In genomic region chr7:42843209-42843800, GRCh38 we compare ENCODE assay signal across 8 cellular contexts.
DNase-seq lines count a peak whose midpoint lies in the region; ATAC-seq and TF ChIP-seq lines count a peak whose summit lies in the region.

No MANE protein-coding gene starts in this region.

- peak in 4 of 6 experiments; percentile 22 to 48 (median 34) for TF ChIP-seq CTCF in Peyer's patch (IDR thresholded peaks at IDR 0.05)
- peak in 1 of 3 donors; percentile 11 for TF ChIP-seq CTCF in omental fat pad (IDR thresholded peaks at IDR 0.05)

- H3K4me1 Mint-ChIP-seq in activated CD4-positive, alpha-beta T cell treated with anti-CD3 and anti-CD28 coated beads, Interleukin-2, amount 10 ng/mL, durations not matched to agents 7 days and 5 days, result no peaks in the 10 kb centered on the region

- H3K27me3 Mint-ChIP-seq in activated CD4-positive, alpha-beta T cell treated with anti-CD3 and anti-CD28 coated beads, Interleukin-2, amount 10 ng/mL, durations not matched to agents 7 days and 5 days, result peaks cover 35% of the 10 kb centered on the region

- CTCF ChIA-PET in activated CD4-positive, alpha-beta T cell treated with anti-CD3 and anti-CD28 coated beads, Interleukin-2, amount 10 ng/mL, durations not matched to agents 7 days and 5 days (lab: Charles Lee), result no interaction called here

- no peaks in the 10 kb centered on the region for H3K9me3 Mint-ChIP-seq in activated CD4-positive, alpha-beta T cell treated with anti-CD3 and anti-CD28 coated beads, Interleukin-2, amount 10 ng/mL, durations not matched to agents 7 days and 5 days

- H3K36me3 ChIP-seq in Peyer's patch, result no peaks in the 10 kb centered on the region

- no peak overlapping the region for H3K27ac ChIP-seq in Peyer's patch

- no peaks in the 10 kb centered on the region for H3K36me3 Mint-ChIP-seq in activated CD4-positive, alpha-beta T cell treated with anti-CD3 and anti-CD28 coated beads, Interleukin-2, amount 10 ng/mL, durations not matched to agents 7 days and 5 days (ENCODE audit: low read depth)

- H3K4me3 ChIP-seq in Peyer's patch, result no peak overlapping the region

- peak; percentile 36 for DNase-seq in activated CD4-positive, alpha-beta T cell treated with anti-CD3 and anti-CD28 coated beads for 48 hours
- no peak for DNase-seq in activated CD4-positive, alpha-beta T cell treated with anti-CD3 and anti-CD28 coated beads, Interleukin-2, amount 50 U/mL, for 1 hour
- DNase-seq in Peyer's patch (peak in 1 of 3 donors; percentile 48), fibroblast of gingiva (ENCODE audit: low read depth) (peak; percentile 35), omental fat pad (ENCODE audit: low spot score) (no peak), epidermal melanocyte (ENCODE audit: insufficient read length, low spot score) (no peak)
- DNase-seq in activated CD4-positive, alpha-beta T cell treated with anti-CD3 and anti-CD28 coated beads, Interleukin-2, amount 10 ng/mL, durations not matched to agents 7 days and 5 days, result no peak

- ATAC-seq in HG03103 (IDR thresholded peaks at IDR 0.05; ENCODE audit: low read depth, unreplicated experiment) (peak; percentile 83), omental fat pad (ENCODE audit: low FRiP score) (peak; percentile 68)

- no peak overlapping the region for H3K27ac Mint-ChIP-seq in activated CD4-positive, alpha-beta T cell treated with anti-CD3 and anti-CD28 coated beads, Interleukin-2, amount 10 ng/mL, durations not matched to agents 7 days and 5 days

- no peak for TF ChIP-seq POLR2A in Peyer's patch (IDR thresholded peaks at IDR 0.05)

- no peak overlapping the region for H3K4me3 Mint-ChIP-seq in activated CD4-positive, alpha-beta T cell treated with anti-CD3 and anti-CD28 coated beads, Interleukin-2, amount 10 ng/mL, durations not matched to agents 7 days and 5 days

- H3K9me3 ChIP-seq in Peyer's patch, result no peaks in the 10 kb centered on the region

- no peaks in the 10 kb centered on the region for H3K4me1 ChIP-seq in Peyer's patch

- no peaks in the 10 kb centered on the region for H3K27me3 ChIP-seq in Peyer's patch

- POLR2A ChIA-PET in activated CD4-positive, alpha-beta T cell treated with anti-CD3 and anti-CD28 coated beads, Interleukin-2, amount 10 ng/mL, durations not matched to agents 7 days and 5 days (lab: Charles Lee), result no interaction called here

Comparison
In these comparisons a context has a peak if more than half of its experiments do, and no peak if none do; other contexts are left out.
1. DNase-seq: peak in activated CD4-positive, alpha-beta T cell treated with anti-CD3 and anti-CD28 coated beads for 48 hours (single experiment) and fibroblast of gingiva (single experiment); none in activated CD4-positive, alpha-beta T cell treated with anti-CD3 and anti-CD28 coated beads, Interleukin-2, amount 50 U/mL, for 1 hour (single experiment), omental fat pad (single experiment), activated CD4-positive, alpha-beta T cell treated with anti-CD3 and anti-CD28 coated beads, Interleukin-2, amount 10 ng/mL, durations not matched to agents 7 days and 5 days (single experiment) and epidermal melanocyte (single experiment).